18 cellular contexts compared by ENCODE assay signal in the genomic region with DNA sequence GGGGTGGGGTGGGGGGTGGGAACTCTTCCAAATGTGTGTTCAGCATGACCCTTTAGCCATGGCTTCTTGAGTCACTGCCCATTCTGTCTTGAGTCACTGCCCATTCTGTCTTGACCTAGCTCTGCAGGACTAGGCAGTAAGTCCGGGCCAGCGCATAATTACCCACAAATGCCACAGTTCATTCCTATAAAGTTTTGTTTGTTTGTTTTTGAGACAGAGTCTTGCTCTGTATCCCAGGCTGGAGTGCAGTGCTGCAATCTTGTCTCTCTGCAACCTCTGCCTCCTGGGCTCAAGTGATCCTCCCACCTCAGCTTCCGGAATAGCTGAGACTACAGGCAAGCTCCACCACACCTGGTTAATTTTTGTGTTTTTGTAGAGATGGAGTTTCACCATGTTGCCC.
A peak's percentile ranks its signal among the peaks of the same experiment; 100 is the strongest.
DNase-seq lines count a peak whose midpoint lies in the region; ATAC-seq, FAIRE-seq and TF ChIP-seq lines count a peak whose summit lies in the region.
"Had no signal": no experiment of that assay in that cellular context is flagged by ENCODE, and none has a peak within 500 bp of the region (broad histone marks: within the 10 kb centered on the region; RNA-seq: fewer than 3 reads in every experiment).

No MANE protein-coding gene starts in this region.

- H3K27ac Mint-ChIP-seq in naive thymus-derived CD4-positive, alpha-beta T cell = peak overlapping the region in 7 of 9 donors; percentile 22 to 87 (median 67)
- H3K27ac Mint-ChIP-seq: IgD-negative memory B cell had no signal

- H3K27me3 Mint-ChIP-seq in naive thymus-derived CD4-positive, alpha-beta T cell = no peaks in the 10 kb centered on the region

- peaks cover 9 to 10% of the 10 kb centered on the region in 2 donors for H3K4me1 ChIP-seq in naive thymus-derived CD4-positive, alpha-beta T cell (ENCODE audit: control insufficient read depth in 2 of 2, insufficient read depth in 2 of 2, low read length in 2 of 2)
- H3K4me1 ChIP-seq: ascending aorta had no signal

- in situ Hi-C loops in astrocyte of the cerebellum (cut with HindIII; ENCODE audit: low sequenced_read_pairs) = loop anchor here (25.0 kb wide), 2 partner anchors 194 to 394 kb away; a partner anchor contains a TSS

- FAIRE-seq in H54 (lab: Jason Lieb, UNC) = no peak
- FAIRE-seq: RCC 7860 had no signal

- peaks cover 0 to 39% (median 11%) of the 10 kb centered on the region in 7 donors for H3K4me1 Mint-ChIP-seq in naive thymus-derived CD4-positive, alpha-beta T cell

- DNase-seq in AG20443 (ENCODE audit: low spot score) (peak; percentile 37), H54 (ENCODE audit: insufficient read length, low spot score) (peak; percentile 56), astrocyte of the cerebellum (ENCODE audit: low read depth) (peak; percentile 68), activated T-cell treated with anti-CD3 and anti-CD28 coated beads for 4 hours (no peak), GM19240 (ENCODE audit: insufficient read length, low spot score) (no peak), cerebellar cortex (ENCODE audit: low spot score) (no peak)
- no peak for DNase-seq in naive thymus-derived CD4-positive, alpha-beta T cell
- DNase-seq: activated CD4-positive, CD25-positive, alpha-beta regulatory T cell treated with anti-CD3 and anti-CD28 coated beads, Interleukin-2, amount 50 U/mL, for 72 hours; mucosa of descending colon; NCI-H69; stimulated activated CD4-positive, alpha-beta T cell treated with anti-CD3 and anti-CD28 coated beads, Interleukin-4, amount 100 ng/mL, for 1 hour had no signal

- H3K4me3 ChIP-seq in astrocyte of the cerebellum (ENCODE audit: low read depth, low read length) = no peak overlapping the region
- H3K4me3 ChIP-seq in naive thymus-derived CD4-positive, alpha-beta T cell (ENCODE audit: low read length) = no peak overlapping the region
- H3K4me3 ChIP-seq: ascending aorta, BLaER1, gastroesophageal sphincter, mucosa of descending colon, upper lobe of left lung had no signal

- H3K27ac ChIP-seq in naive thymus-derived CD4-positive, alpha-beta T cell (ENCODE audit: low read depth, low read length) = no peak overlapping the region
- H3K27ac ChIP-seq: ascending aorta, BLaER1, gastroesophageal sphincter, upper lobe of left lung had no signal

- no peaks in the 10 kb centered on the region for H3K36me3 ChIP-seq in naive thymus-derived CD4-positive, alpha-beta T cell (ENCODE audit: control insufficient read depth in 2 of 3, insufficient read depth in 3 of 3, low read length in 3 of 3)
- H3K36me3 ChIP-seq: ascending aorta, BLaER1, gastroesophageal sphincter, upper lobe of left lung had no signal

- no peak for TF ChIP-seq POLR2A in H54 (IDR thresholded peaks at IDR 0.05; ENCODE audit: low read depth, low read length)

- no peaks in the 10 kb centered on the region for H3K36me3 Mint-ChIP-seq in naive thymus-derived CD4-positive, alpha-beta T cell
- H3K36me3 Mint-ChIP-seq: IgD-negative memory B cell had no signal

- no peak for ATAC-seq in naive thymus-derived CD4-positive, alpha-beta T cell
- ATAC-seq in HG02885 (IDR thresholded peaks at IDR 0.05; ENCODE audit: poor library complexity, unreplicated experiment) = no peak
- ATAC-seq: gastroesophageal sphincter had no signal

- POLR2A ChIA-PET in naive thymus-derived CD4-positive, alpha-beta T cell (lab: Charles Lee) = interaction anchor here (0.6 kb wide), 1 partner anchor 1427 kb away, joined by 3 read pairs; no protein-coding TSS in a partner anchor

- no peaks in the 10 kb centered on the region for H3K9me3 ChIP-seq in naive thymus-derived CD4-positive, alpha-beta T cell (ENCODE audit: control insufficient read depth in 2 of 3, low read length in 3 of 3)
- H3K9me3 ChIP-seq: ascending aorta, gastroesophageal sphincter, mucosa of descending colon, upper lobe of left lung had no signal

- no peak for TF ChIP-seq CTCF in astrocyte of the cerebellum (IDR thresholded peaks at IDR 0.05; ENCODE audit: low read depth, low read length, missing control alignments)

- H3K27me3 ChIP-seq in naive thymus-derived CD4-positive, alpha-beta T cell (ENCODE audit: control insufficient read depth in 2 of 2, insufficient read depth in 2 of 2, low read length in 2 of 2) = no peaks in the 10 kb centered on the region
- H3K27me3 ChIP-seq: ascending aorta, upper lobe of left lung had no signal

- intact Hi-C loops in naive thymus-derived CD4-positive, alpha-beta T cell (cut with micrococcal nuclease) = no loop called here

- H3K9me3 Mint-ChIP-seq in naive thymus-derived CD4-positive, alpha-beta T cell = peaks cover 0 to 3% (median 0%) of the 10 kb centered on the region in 11 donors

- CTCF ChIA-PET in naive thymus-derived CD4-positive, alpha-beta T cell (lab: Charles Lee) = no interaction called here

- H3K4me3 Mint-ChIP-seq in naive thymus-derived CD4-positive, alpha-beta T cell = peak overlapping the region in 2 of 10 donors; percentile 39 to 60
- H3K4me3 Mint-ChIP-seq: IgD-negative memory B cell had no signal

Comparison
In these comparisons a context has a peak if more than half of its experiments do, and no peak if none do; other contexts are left out.
1. DNase-seq: peak in AG20443 (single experiment), H54 (single experiment) and astrocyte of the cerebellum (single experiment); none in naive thymus-derived CD4-positive, alpha-beta T cell (0 of 9), activated T-cell treated with anti-CD3 and anti-CD28 coated beads for 4 hours (single experiment), GM19240 (single experiment) and cerebellar cortex (single experiment).